20 cellular contexts compared by ENCODE assay signal in genomic region chr12:130202201-130202600, GRCh38. TPM values are rescaled to one million over a fixed set of nuclear protein-coding genes. Genes with fewer than 3 reads are reported as not detected.
A peak's percentile ranks its signal among the peaks of the same experiment; 100 is the strongest.
DNase-seq lines count a peak whose midpoint lies in the region; ATAC-seq and TF ChIP-seq lines count a peak whose summit lies in the region.
"Had no signal": no experiment of that assay in that cellular context is flagged by ENCODE, and none has a peak within 500 bp of the region (broad histone marks: within the 10 kb centered on the region; RNA-seq: fewer than 3 reads in every experiment).

No MANE protein-coding gene starts in this region.

- H3K4me1 ChIP-seq in endodermal cell (ENCODE audit: control insufficient read depth, insufficient read depth, low read length) (no peaks in the 10 kb centered on the region), sigmoid colon (no peaks in the 10 kb centered on the region), body of pancreas (no peaks in the 10 kb centered on the region)

- H3K36me3 Mint-ChIP-seq in endodermal cell (ENCODE audit: low read depth), result no peaks in the 10 kb centered on the region
- H3K36me3 Mint-ChIP-seq in T-cell, result no peaks in the 10 kb centered on the region
- H3K36me3 Mint-ChIP-seq: CD4-positive, alpha-beta memory T cell had no signal

- intact Hi-C loops in sigmoid colon (cut with DNase I) (no loop called here), body of pancreas (cut with DNase I) (no loop called here)

- no peak for TF ChIP-seq EP300 in sigmoid colon (IDR thresholded peaks at IDR 0.05)

- TF ChIP-seq CTCF in endodermal cell (conservative IDR thresholded peaks at IDR 0.05), result no peak
- TF ChIP-seq CTCF in sigmoid colon (IDR thresholded peaks at IDR 0.05), result no peak
- TF ChIP-seq CTCF in body of pancreas (IDR thresholded peaks at IDR 0.05), result no peak

- H3K36me3 ChIP-seq in endodermal cell (ENCODE audit: control insufficient read depth, insufficient read depth, low read length), result no peaks in the 10 kb centered on the region
- H3K36me3 ChIP-seq in sigmoid colon, result no peaks in the 10 kb centered on the region
- no peaks in the 10 kb centered on the region for H3K36me3 ChIP-seq in body of pancreas (replicated peaks in 1 of 2; ENCODE audit: insufficient read depth in 1 of 2, low read depth in 2 of 2)

- DNase-seq in endodermal cell (peak; percentile 52), islet precursor cell (peak; percentile 84), sigmoid colon (peak; percentile 13), T-cell (no peak), body of pancreas (no peak)
- DNase-seq: C1 segment of cervical spinal cord; Calu3; CD4-positive, alpha-beta memory T cell; COR-L47; DMS53; DMS79 treated with DMSO at 0.1 percent for 48 hours; GF-D8; H9 had no signal

- CTCF ChIA-PET in T-cell (lab: Charles Lee), result no interaction called here

- POLR2A ChIA-PET in T-cell (lab: Charles Lee), result no interaction called here

- H3K27me3 ChIP-seq in endodermal cell (ENCODE audit: control insufficient read depth, insufficient read depth, low read length, poor library complexity, severe bottlenecking) (peaks cover 33% of the 10 kb centered on the region), sigmoid colon (peaks cover 0 to 3% (median 0%) of the 10 kb centered on the region in 3 donors), body of pancreas (no peaks in the 10 kb centered on the region)

- H3K4me3 ChIP-seq in endodermal cell (ENCODE audit: low read length) (no peak overlapping the region), sigmoid colon (no peak overlapping the region), body of pancreas (no peak overlapping the region)
- H3K4me3 ChIP-seq: GM23338 had no signal

- H3K9ac ChIP-seq in endodermal cell (ENCODE audit: extremely low read depth, low read length, poor library complexity, severe bottlenecking), result no peak overlapping the region

- H3K27me3 Mint-ChIP-seq in endodermal cell (ENCODE audit: insufficient read depth), result peaks cover 87% of the 10 kb centered on the region
- peaks cover 6 to 16% of the 10 kb centered on the region in 2 donors for H3K27me3 Mint-ChIP-seq in T-cell
- H3K27me3 Mint-ChIP-seq: CD4-positive, alpha-beta memory T cell had no signal

- no peaks in the 10 kb centered on the region for H3K9me3 ChIP-seq in endodermal cell (ENCODE audit: control insufficient read depth, low read length)
- no peaks in the 10 kb centered on the region for H3K9me3 ChIP-seq in sigmoid colon
- no peaks in the 10 kb centered on the region for H3K9me3 ChIP-seq in body of pancreas

- H3K27ac ChIP-seq in endodermal cell (ENCODE audit: low read depth, low read length) (no peak overlapping the region), sigmoid colon (no peak overlapping the region), body of pancreas (no peak overlapping the region)

- H3K27ac Mint-ChIP-seq in endodermal cell (no peak overlapping the region), T-cell (no peak overlapping the region)
- H3K27ac Mint-ChIP-seq: CD4-positive, alpha-beta memory T cell; GM23338; H9 had no signal

- TF ChIP-seq POLR2A in sigmoid colon (IDR thresholded peaks at IDR 0.05) (no peak), body of pancreas (IDR thresholded peaks at IDR 0.05) (no peak)

- no peak for ATAC-seq in T-cell (replicated peaks in 1 of 4)
- ATAC-seq in GM18519 (IDR thresholded peaks at IDR 0.05; ENCODE audit: low FRiP score, unreplicated experiment), result no peak
- ATAC-seq in body of pancreas, result no peak
- ATAC-seq: GM23338, HCT116 had no signal

- H3K9me3 Mint-ChIP-seq in endodermal cell (peaks cover 11% of the 10 kb centered on the region), T-cell (peaks cover under 1 to 13% (median 11%) of the 10 kb centered on the region in 3 donors)
- H3K9me3 Mint-ChIP-seq: GM23338 had no signal

- H3K4me1 Mint-ChIP-seq in endodermal cell, result no peaks in the 10 kb centered on the region
- H3K4me1 Mint-ChIP-seq in T-cell, result no peaks in the 10 kb centered on the region
- H3K4me1 Mint-ChIP-seq: CD4-positive, alpha-beta memory T cell; GM23338; H9 had no signal

- H3K4me3 Mint-ChIP-seq in endodermal cell, result no peak overlapping the region
- no peak overlapping the region for H3K4me3 Mint-ChIP-seq in T-cell
- H3K4me3 Mint-ChIP-seq: CD4-positive, alpha-beta memory T cell; GM23338; H9 had no signal

- 91 to 93% methylated on average over 6 of the region's 6 CpGs for WGBS in endodermal cell (ENCODE audit: insufficient coverage in 1 of 2, insufficient read length in 1 of 2), 2 experiments
- 77 to 79% methylated on average over 6 of the region's 6 CpGs for WGBS in sigmoid colon, 2 donors
- 50 to 56% methylated on average over 5 to 6 of the region's 6 CpGs for WGBS in body of pancreas, 2 donors

RNA-seq across cellular contexts. Expression of gene FZD10, which starts 39.9 kb away (rescaled TPM):
- total RNA-seq in endodermal cell (under 1 TPM in 1 of 2 donors, not detected in 1; 0.18 TPM), sigmoid colon (1 to 10 TPM in 2 of 4 donors, under 1 TPM in 2; 0.27 to 1.7 (median 0.93) TPM), T-cell (not detected), body of pancreas (under 1 TPM; under 0.01 to 0.52 TPM)
- polyA plus RNA-seq in endodermal cell (2013, experiment 1 of 2), result 80.9 TPM
- 59.6 TPM for polyA plus RNA-seq in endodermal cell (2013, experiment 2 of 2)
- under 1 TPM in 2 of 3 donors, not detected in 1; 0.13 to 0.60 TPM for polyA plus RNA-seq in sigmoid colon
- total RNA-seq: A172; A673; Calu3; CD4-positive, alpha-beta memory T cell; G401 had no signal
- polyA plus RNA-seq: BJ; CD4-positive, alpha-beta memory T cell had no signal

Comparison
In these comparisons a context has a peak if more than half of its experiments do, and no peak if none do; other contexts are left out.
1. DNase-seq: peak in endodermal cell (single experiment), islet precursor cell (single experiment) and sigmoid colon (single experiment); none in T-cell (0 of 34) and body of pancreas (0 of 4).